ENCODE assay signal across 35 cellular contexts in genomic region chr22:24383061-24383460, GRCh38. TPM values are rescaled to one million over a fixed set of nuclear protein-coding genes. Genes with fewer than 3 reads are reported as not detected.
DNase-seq lines count a peak whose midpoint lies in the region; ATAC-seq, FAIRE-seq and TF ChIP-seq lines count a peak whose summit lies in the region.
"Had no signal": no experiment of that assay in that cellular context is flagged by ENCODE, and none has a peak within 500 bp of the region (broad histone marks: within the 10 kb centered on the region; RNA-seq: fewer than 3 reads in every experiment).

No MANE protein-coding gene starts in this region.

- no peaks in the 10 kb centered on the region for H3K9me3 ChIP-seq in T-helper 17 cell (ENCODE audit: control insufficient read depth, low read length, poor library complexity, severe bottlenecking)
- no peaks in the 10 kb centered on the region for H3K9me3 ChIP-seq in K562 (replicated peaks; ENCODE audit: control insufficient read depth, insufficient read depth, low read depth, low read length)
- no peaks in the 10 kb centered on the region for H3K9me3 ChIP-seq in gastroesophageal sphincter
- H3K9me3 ChIP-seq: A549; BE2C; BLaER1; BLaER1 treated with 17β-estradiol and CSF1 and Interleukin-3, amounts not matched to agents 10 nM and 100 nM; Caco-2 had no signal

- FAIRE-seq in K562 (lab: Jason Lieb, UNC), result no peak
- FAIRE-seq: A204.1, A549, D721Med had no signal

- CTCF ChIA-PET in K562 (lab: Yijun Ruan, JAX; ENCODE audit: low intra/inter-chr PET ratio), result no interaction called here

- DNase-seq in T-helper 17 cell (no peak), K562 (ENCODE audit: extremely low read depth in 1 of 4, low spot score in 3 of 4) (no peak)
- DNase-seq: 8988T; ACHN; AML-193; BE2C; C1 segment of cervical spinal cord; Caco-2; Calu3; CD4-positive, alpha-beta memory T cell; CD4-positive, alpha-beta T cell; CD4-positive, CD25-positive, alpha-beta regulatory T cell; CD8-positive, alpha-beta memory T cell; CD8-positive, alpha-beta T cell; COR-L47; DMS 273 treated with DMSO at 0.1 percent for 48 hours; DMS153; DMS53; DMS79; DMS79 treated with DMSO at 0.1 percent for 48 hours; DND-41; EL had no signal

- no peaks in the 10 kb centered on the region for H3K36me3 Mint-ChIP-seq in T-helper 17 cell (ENCODE audit: low read depth)
- H3K36me3 Mint-ChIP-seq in dendritic cell treated with granulocyte-macrophage colony-stimulating factor and Interleukin-4, amounts not matched to agents 40 ng/mL and 50 ng/mL, for 4 days (ENCODE audit: low read depth), result no peaks in the 10 kb centered on the region

- TF ChIP-seq CTCF in K562 (IDR thresholded peaks at IDR 0.05 in 2 of 3, conservative IDR thresholded peaks at IDR 0.05 in 1 of 3; ENCODE audit: insufficient read depth in 2 of 3, low read depth in 1 of 3, low read length in 3 of 3), result no peak
- TF ChIP-seq CTCF in gastroesophageal sphincter (IDR thresholded peaks at IDR 0.05), result no peak

- TF ChIP-seq RAD21 in K562 (CRISPR knock-in tag; conservative IDR thresholded peaks at IDR 0.05 in 1 of 2, IDR thresholded peaks at IDR 0.05 in 1 of 2), result no peak

- no peaks in the 10 kb centered on the region for H3K79me2 ChIP-seq in K562 (ENCODE audit: control insufficient read depth, insufficient read depth, low read length)

- TF ChIP-seq EP300 in K562 (IDR thresholded peaks at IDR 0.05; ENCODE audit: low read length) (no peak), gastroesophageal sphincter (IDR thresholded peaks at IDR 0.05) (no peak)

- H3K4me3 ChIP-seq in K562 (no peak overlapping the region), gastroesophageal sphincter (no peak overlapping the region)
- H3K4me3 ChIP-seq: A549; BLaER1; BLaER1 treated with 17β-estradiol and CSF1 and Interleukin-3, amounts not matched to agents 10 nM and 100 nM had no signal

- no peak for TF ChIP-seq POLR2A in K562 (conservative IDR thresholded peaks at IDR 0.05)
- TF ChIP-seq POLR2A in gastroesophageal sphincter (IDR thresholded peaks at IDR 0.05), result no peak

- no peaks in the 10 kb centered on the region for H3K9me3 Mint-ChIP-seq in dendritic cell treated with granulocyte-macrophage colony-stimulating factor and Interleukin-4, amounts not matched to agents 40 ng/mL and 50 ng/mL, for 4 days
- H3K9me3 Mint-ChIP-seq: CD4-positive, alpha-beta memory T cell; CD4-positive, alpha-beta T cell; CD4-positive, CD25-positive, alpha-beta regulatory T cell; CD8-positive, alpha-beta memory T cell; CD8-positive, alpha-beta T cell had no signal

- H3K4me3 Mint-ChIP-seq in T-helper 17 cell, result no peak overlapping the region
- H3K4me3 Mint-ChIP-seq in dendritic cell treated with granulocyte-macrophage colony-stimulating factor and Interleukin-4, amounts not matched to agents 40 ng/mL and 50 ng/mL, for 4 days, result no peak overlapping the region
- H3K4me3 Mint-ChIP-seq: B cell; CD14-positive monocyte; CD4-positive, alpha-beta memory T cell; CD4-positive, alpha-beta T cell; CD4-positive, CD25-positive, alpha-beta regulatory T cell; CD8-positive, alpha-beta memory T cell; CD8-positive, alpha-beta T cell had no signal

- peak overlapping the region; percentile 49 for H3K27ac Mint-ChIP-seq in T-helper 17 cell
- peak overlapping the region; percentile 52 for H3K27ac Mint-ChIP-seq in dendritic cell treated with granulocyte-macrophage colony-stimulating factor and Interleukin-4, amounts not matched to agents 40 ng/mL and 50 ng/mL, for 4 days
- H3K27ac Mint-ChIP-seq: B cell; CD4-positive, alpha-beta T cell; CD4-positive, CD25-positive, alpha-beta regulatory T cell; CD8-positive, alpha-beta T cell had no signal

- no TSS peak for BruUV-seq in K562 (replicated peaks; lab: Mats Ljungman, UMichigan)

- H3K36me3 ChIP-seq in K562 (ENCODE audit: control insufficient read depth, insufficient read depth, low read length), result 0 out of 3 replicates have a peak, but pooled peaks cover 7% of the 10 kb centered on the region
- peaks cover 0 to 41% of the 10 kb centered on the region in 2 donors for H3K36me3 ChIP-seq in gastroesophageal sphincter

- no peaks in the 10 kb centered on the region for H4K20me1 ChIP-seq in K562 (replicated peaks; ENCODE audit: control insufficient read depth, insufficient read depth, low read length)
- H4K20me1 ChIP-seq: BLaER1; BLaER1 treated with 17β-estradiol and CSF1 and Interleukin-3, amounts not matched to agents 10 nM and 100 nM had no signal

- H2AFZ ChIP-seq in K562 (ENCODE audit: low read depth, low read length), result no peak overlapping the region

- ATAC-seq in T-helper 17 cell (no peak), K562 (no peak), HG03432 (IDR thresholded peaks at IDR 0.05; ENCODE audit: unreplicated experiment) (no peak), HG03460 (IDR thresholded peaks at IDR 0.05; ENCODE audit: unreplicated experiment) (no peak), gastroesophageal sphincter (no peak)
- ATAC-seq: A549; CD8-positive, alpha-beta T cell had no signal

- H3K27ac ChIP-seq in K562 (ENCODE audit: extremely low read depth, low read depth, low read length) (no peak overlapping the region), gastroesophageal sphincter (no peak overlapping the region)
- H3K27ac ChIP-seq: 22Rv1, A549, BLaER1, C4-2B had no signal

- in situ Hi-C loops in K562 (cut with MboI), result no loop called here

- no peaks in the 10 kb centered on the region for H3K27me3 ChIP-seq in K562 (ENCODE audit: control insufficient read depth in 2 of 2, insufficient read depth in 2 of 2, low read length in 2 of 2)
- no peaks in the 10 kb centered on the region for H3K27me3 ChIP-seq in gastroesophageal sphincter
- H3K27me3 ChIP-seq: BE2C; BLaER1; BLaER1 treated with 17β-estradiol and CSF1 and Interleukin-3, amounts not matched to agents 10 nM and 100 nM had no signal

- intact Hi-C loops in K562 (cut with micrococcal nuclease), result no loop called here
- intact Hi-C loops in dendritic cell treated with granulocyte-macrophage colony-stimulating factor and Interleukin-4, amounts not matched to agents 40 ng/mL and 50 ng/mL, for 4 days (cut with micrococcal nuclease), result no loop called here

- H3K9me1 ChIP-seq in K562 (ENCODE audit: control insufficient read depth, insufficient read depth, low read length), result no peaks in the 10 kb centered on the region

- H3K4me2 ChIP-seq in K562 (ENCODE audit: insufficient read depth, low read length), result no peak overlapping the region
- H3K4me2 ChIP-seq: A549, BLaER1 had no signal

- 100% methylated on average over 2 of the region's 2 CpGs for WGBS in K562 (ENCODE audit: insufficient coverage, low coverage, missing lambda C conversion rate)
- 93% methylated on average over 2 of the region's 2 CpGs for WGBS in gastroesophageal sphincter (ENCODE audit: low coverage in 1 of 2), 2 donors

- H3K4me1 ChIP-seq in K562 (replicated peaks in 1 of 2; ENCODE audit: control insufficient read depth in 2 of 2, insufficient read depth in 2 of 2, low read length in 2 of 2) (no peaks in the 10 kb centered on the region; a peak in 1 of 5 replicates), gastroesophageal sphincter (no peaks in the 10 kb centered on the region)
- H3K4me1 ChIP-seq: A549, Caco-2 had no signal

- peaks cover 12% of the 10 kb centered on the region for H3K4me1 Mint-ChIP-seq in T-helper 17 cell
- H3K4me1 Mint-ChIP-seq in dendritic cell treated with granulocyte-macrophage colony-stimulating factor and Interleukin-4, amounts not matched to agents 40 ng/mL and 50 ng/mL, for 4 days (ENCODE audit: low read depth), result peaks cover 30% of the 10 kb centered on the region
- H3K4me1 Mint-ChIP-seq: B cell had no signal

- no peak overlapping the region for H3K9ac ChIP-seq in K562 (ENCODE audit: insufficient read depth in 1 of 2, low read depth in 2 of 2, low read length in 2 of 2)
- H3K9ac ChIP-seq: BLaER1; BLaER1 treated with 17β-estradiol and CSF1 and Interleukin-3, amounts not matched to agents 10 nM and 100 nM had no signal

- H3K27me3 Mint-ChIP-seq in T-helper 17 cell, result no peaks in the 10 kb centered on the region
- H3K27me3 Mint-ChIP-seq in dendritic cell treated with granulocyte-macrophage colony-stimulating factor and Interleukin-4, amounts not matched to agents 40 ng/mL and 50 ng/mL, for 4 days, result no peaks in the 10 kb centered on the region
- H3K27me3 Mint-ChIP-seq: B cell; CD4-positive, alpha-beta memory T cell; CD4-positive, alpha-beta T cell; CD4-positive, CD25-positive, alpha-beta regulatory T cell; CD8-positive, alpha-beta memory T cell had no signal

- POLR2A ChIA-PET in K562 (lab: Yijun Ruan, JAX), result interaction anchor here (0.8 kb wide), 1 partner anchor 15 kb away, joined by 4 read pairs; no protein-coding TSS in a partner anchor

TF ChIP-seq in K562, 482 proteins besides CTCF, POLR2A, EP300 and RAD21 (continues in another document):
- no peak for TF ChIP-seq LEF1 (IDR thresholded peaks at IDR 0.05)
- TF ChIP-seq MECOM (CRISPR knock-in tag; IDR thresholded peaks at IDR 0.05), result no peak

RNA-seq across cellular contexts. Expression of gene ADORA2A, which starts 44.3 kb away (rescaled TPM):
- total RNA-seq in T-helper 17 cell, result 10 to 100 TPM; 20.4 to 22.0 TPM
- total RNA-seq in K562 (2011; cell fraction: chromatin; rRNA removed; ENCODE audit: low replicate concordance), result 4.8 and 9.2 TPM in 2 replicates
- 3.6 and 5.2 TPM in 2 replicates for total RNA-seq in K562 (2011; cell fraction: nucleolus; rRNA removed)
- total RNA-seq in K562 (2011; cell fraction: nucleoplasm; rRNA removed), result 5.9 and 6.1 TPM in 2 replicates
- 0.61 and 2.1 TPM in 2 replicates for total RNA-seq in K562 (2014; rRNA removed)
- total RNA-seq in K562 (2014; rRNA removed; fragmentation: Illumina TruSeq; extraction: Trizol), result 0.15 and 0.29 TPM in 2 replicates
- 0.53 and 0.80 TPM in 2 replicates for total RNA-seq in K562 (2015; rRNA removed; fragmentation: Illumina TruSeq; extraction: Trizol)
- total RNA-seq in K562 (2021), result 0.66 and 0.98 TPM in 2 replicates
- polyA plus RNA-seq in K562 (2011; rRNA removed), result 0.49 and 1.2 TPM in 2 replicates
- 2.1 and 2.8 TPM in 2 replicates for polyA plus RNA-seq in K562 (2011; cell fraction: cytosol; rRNA removed)
- polyA plus RNA-seq in K562 (2011; cell fraction: nucleus; rRNA removed), result 3.2 and 3.4 TPM in 2 replicates
- 0.90 and 2.1 TPM in 2 replicates for polyA plus RNA-seq in K562 (2012)
- polyA plus RNA-seq in K562 (2014; fragmentation: Illumina TruSeq; extraction: Trizol), result 0.58 and 0.65 TPM in 2 replicates
- not detected for polyA plus RNA-seq in K562 (2014; fragmentation: Nextera tagmentation; extraction: Ambion mirVana)
- 0.54 and 1.2 TPM in 2 replicates for polyA plus RNA-seq in K562 (2014; rRNA removed)
- polyA minus RNA-seq in K562 (2011; rRNA and poly(A)+ RNA removed), result 1.3 and 2.9 TPM in 2 replicates
- 2.2 TPM in 1 of 2 replicates, not detected in the other for polyA minus RNA-seq in K562 (2011; cell fraction: cytosol; rRNA and poly(A)+ RNA removed)
- polyA minus RNA-seq in K562 (2011; cell fraction: nucleus; rRNA and poly(A)+ RNA removed), result 1.5 and 3.7 TPM in 2 replicates
- total RNA-seq in gastroesophageal sphincter, result 1 to 10 TPM; 1.9 to 5.7 (median 3.3) TPM
